8 cellular contexts compared by ENCODE assay signal in the genomic region with DNA sequence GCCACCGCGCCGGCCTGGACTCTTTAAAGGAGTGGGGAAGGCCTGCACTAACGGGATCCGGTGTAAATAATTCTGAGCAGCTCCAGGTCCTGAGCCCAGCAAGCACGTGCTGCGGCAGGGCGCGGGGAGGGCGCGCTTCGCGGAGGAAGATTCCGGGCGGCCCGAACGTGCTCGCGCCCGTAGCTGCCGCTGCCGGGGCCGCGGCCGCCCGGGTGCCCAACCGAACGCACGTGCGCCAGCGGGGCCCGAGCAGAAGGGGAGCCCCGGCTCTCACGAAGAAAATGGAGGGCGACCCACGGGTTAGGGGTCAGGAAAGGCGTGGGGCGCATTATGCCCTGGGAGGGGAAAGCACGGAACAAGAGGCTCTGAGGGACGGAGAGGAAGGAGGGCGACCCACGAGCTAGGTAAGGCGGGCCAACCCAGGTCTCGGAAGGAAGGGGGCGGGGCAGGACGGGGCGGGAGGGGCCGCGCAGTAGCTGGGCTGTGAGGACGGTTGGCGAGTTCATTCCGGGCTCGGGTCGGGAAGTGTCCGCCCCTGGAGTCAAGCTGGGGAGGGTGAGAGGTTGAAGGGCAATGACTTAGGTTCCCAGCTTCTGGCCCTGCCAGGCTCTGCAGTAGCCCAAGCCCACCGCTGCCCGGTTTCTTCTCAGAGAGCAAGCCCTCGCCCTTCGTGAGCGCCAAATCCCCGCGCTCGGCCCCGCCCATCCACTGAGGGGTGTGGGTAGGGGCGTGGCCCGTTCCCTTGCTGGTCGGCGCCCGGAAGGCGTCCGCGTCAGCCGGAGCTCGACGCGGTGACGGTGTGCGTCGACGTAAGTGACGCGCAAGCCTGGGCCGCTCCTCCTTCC. TPM values are rescaled to one million over a fixed set of nuclear protein-coding genes. Genes with fewer than 3 reads are reported as not detected.
DNase-seq lines count a peak whose midpoint lies in the region; ATAC-seq and TF ChIP-seq lines count a peak whose summit lies in the region.

A gene with protein sequence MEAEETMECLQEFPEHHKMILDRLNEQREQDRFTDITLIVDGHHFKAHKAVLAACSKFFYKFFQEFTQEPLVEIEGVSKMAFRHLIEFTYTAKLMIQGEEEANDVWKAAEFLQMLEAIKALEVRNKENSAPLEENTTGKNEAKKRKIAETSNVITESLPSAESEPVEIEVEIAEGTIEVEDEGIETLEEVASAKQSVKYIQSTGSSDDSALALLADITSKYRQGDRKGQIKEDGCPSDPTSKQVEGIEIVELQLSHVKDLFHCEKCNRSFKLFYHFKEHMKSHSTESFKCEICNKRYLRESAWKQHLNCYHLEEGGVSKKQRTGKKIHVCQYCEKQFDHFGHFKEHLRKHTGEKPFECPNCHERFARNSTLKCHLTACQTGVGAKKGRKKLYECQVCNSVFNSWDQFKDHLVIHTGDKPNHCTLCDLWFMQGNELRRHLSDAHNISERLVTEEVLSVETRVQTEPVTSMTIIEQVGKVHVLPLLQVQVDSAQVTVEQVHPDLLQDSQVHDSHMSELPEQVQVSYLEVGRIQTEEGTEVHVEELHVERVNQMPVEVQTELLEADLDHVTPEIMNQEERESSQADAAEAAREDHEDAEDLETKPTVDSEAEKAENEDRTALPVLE (plus strand): TSS at position 195 of the 845 bp plus-strand sequence. CDS start 1,140 bp downstream, outside the sequence.

- peak within 1 kb of the TSS; percentile 87 for H3K4me3 ChIP-seq in AG10803 (ENCODE audit: low read length)
- H3K4me3 ChIP-seq in kidney epithelial cell (ENCODE audit: low read depth, low read length): peak within 1 kb of the TSS; percentile 62

- TF ChIP-seq CTCF in AG10803 (conservative IDR thresholded peaks at IDR 0.05; ENCODE audit: low read length) (no peak), kidney epithelial cell (IDR thresholded peaks at IDR 0.05; ENCODE audit: insufficient read depth, low read length, poor library complexity, severe bottlenecking) (no peak)

- DNase-seq in AG10803 (ENCODE audit: low read depth): peak; percentile 96
- peak; percentile 95 for DNase-seq in NCI-H460 (ENCODE audit: extremely low read depth, low read depth)
- DNase-seq in activated CD4-positive, alpha-beta T cell treated with anti-CD3 and anti-CD28 coated beads for 1 hour: peak; percentile 95
- peak; percentile 99 for DNase-seq in cerebellum (ENCODE audit: low spot score)
- peak; percentile 85 for DNase-seq in kidney epithelial cell (ENCODE audit: low read depth)
- DNase-seq in stimulated activated CD4-positive, alpha-beta T cell treated with anti-CD3 and anti-CD28 coated beads, Interleukin-15, amount 100 ng/mL, for 48 hours (ENCODE audit: low read depth in 2 of 2): peak; percentile 92 to 97

- H3K27me3 ChIP-seq in kidney epithelial cell (ENCODE audit: control insufficient read depth, insufficient read depth, low read length): no peaks in the 10 kb centered on the region

- H3K36me3 ChIP-seq in kidney epithelial cell (ENCODE audit: control insufficient read depth, insufficient read depth, low read length): no peaks in the 10 kb centered on the region

- ATAC-seq in GM19043 (IDR thresholded peaks at IDR 0.05; ENCODE audit: low read depth, unreplicated experiment) (peak; percentile 92), HG03378 (IDR thresholded peaks at IDR 0.05; ENCODE audit: unreplicated experiment) (peak; percentile 83)

RNA-seq across cellular contexts. Expression of the gene that starts here (rescaled TPM):
- 46.4 and 48.1 TPM in 2 replicates for total RNA-seq in NCI-H460 (2014; rRNA removed; shearing (Covaris generic))
- polyA plus RNA-seq in NCI-H460 (2014; cell fraction: nucleus; rRNA removed): 52.4 and 55.6 TPM in 2 replicates
- total RNA-seq in cerebellum (64.2 TPM), kidney epithelial cell (35.2 and 35.5 TPM in 2 replicates)

Comparison
In these comparisons a context has a peak if more than half of its experiments do, and no peak if none do; other contexts are left out.
1. Peak in every context shown above with its lines: DNase-seq, ATAC-seq and H3K4me3 ChIP-seq.